13 cellular contexts compared by ENCODE assay signal in genomic region chr6:110414669-110415296, GRCh38. TPM values are rescaled to one million over a fixed set of nuclear protein-coding genes. Genes with fewer than 3 reads are reported as not detected.
DNase-seq lines count a peak whose midpoint lies in the region; ATAC-seq, FAIRE-seq and TF ChIP-seq lines count a peak whose summit lies in the region.
"Had no signal": no experiment of that assay in that cellular context is flagged by ENCODE, and none has a peak within 500 bp of the region (broad histone marks: within the 10 kb centered on the region; RNA-seq: fewer than 3 reads in every experiment).

No MANE protein-coding gene starts in this region.

- peak overlapping the region in 1 of 2 experiments; percentile 24; a peak in 1 of 4 replicates for H4K8ac ChIP-seq in IMR-90 (ENCODE audit: low read depth in 2 of 2, low read length in 2 of 2)

- no peak for TF ChIP-seq POLR2A in IMR-90 (IDR thresholded peaks at IDR 0.05; ENCODE audit: low read depth, low read length)

- H3K27me3 Mint-ChIP-seq in CD8-positive, alpha-beta T cell (ENCODE audit: low read depth), result peaks cover 6% of the 10 kb centered on the region

- H3K27ac Mint-ChIP-seq in CD8-positive, alpha-beta T cell, result no peak overlapping the region
- H3K27ac Mint-ChIP-seq: CD4-positive, alpha-beta T cell; stimulated activated naive CD8-positive, alpha-beta T cell treated with anti-CD3 and anti-CD28 coated beads, Interleukin-15, Interleukin-2, amounts not matched to agents 100 ng/mL and 50 ng/mL, for 24 hours; T-helper 2 cell treated with Interferon-gamma antibody and Interleukin-4, amounts not matched to agents 5 μg/mL and 100 μg/mL, for 36 hours had no signal

- H2BK5ac ChIP-seq in IMR-90 (ENCODE audit: low read depth, low read length, poor library complexity, severe bottlenecking), result no peak overlapping the region

- peaks cover 3% of the 10 kb centered on the region for H3K4me1 Mint-ChIP-seq in CD8-positive, alpha-beta T cell (ENCODE audit: low read depth)

- H2BK120ac ChIP-seq in IMR-90 (ENCODE audit: low read depth, low read length), result no peak overlapping the region

- no peak overlapping the region for H2BK15ac ChIP-seq in IMR-90 (ENCODE audit: low read depth, low read length)

- POLR2A ChIA-PET in IMR-90 (lab: Charles Lee; ENCODE audit: unreplicated experiment), result no interaction called here
- POLR2A ChIA-PET in CD8-positive, alpha-beta T cell (lab: Charles Lee), result no interaction called here

- no peak overlapping the region for H4K5ac ChIP-seq in IMR-90 (ENCODE audit: low read depth, low read length)

- H3K4me2 ChIP-seq in IMR-90 (ENCODE audit: low read depth, low read length), result peak overlapping the region; percentile 79

- no peak overlapping the region for H3K14ac ChIP-seq in IMR-90 (replicated peaks; ENCODE audit: low read depth, low read length)

- H3K4me3 Mint-ChIP-seq in CD8-positive, alpha-beta T cell, result no peak overlapping the region
- H3K4me3 Mint-ChIP-seq: CD4-positive, alpha-beta T cell; stimulated activated naive CD8-positive, alpha-beta T cell treated with anti-CD3 and anti-CD28 coated beads, Interleukin-15, Interleukin-2, amounts not matched to agents 100 ng/mL and 50 ng/mL, for 24 hours had no signal

- no peaks in the 10 kb centered on the region for H4K20me1 ChIP-seq in IMR-90 (ENCODE audit: insufficient read depth, low read length)

- H3K4me1 ChIP-seq in IMR-90 (ENCODE audit: control insufficient read depth, insufficient read depth, low read length) (no peaks in the 10 kb centered on the region), lung (ENCODE audit: control insufficient read depth in 2 of 2, insufficient read depth in 2 of 2, low read length in 2 of 2) (peaks cover 2 to 8% of the 10 kb centered on the region in 2 donors), small intestine (ENCODE audit: control insufficient read depth in 2 of 2, insufficient read depth in 1 of 2, low read depth in 1 of 2, low read length in 1 of 2) (peaks cover 5 to 12% of the 10 kb centered on the region in 2 donors)
- H3K4me1 ChIP-seq in CD8-positive, alpha-beta T cell (ENCODE audit: insufficient read depth, low read length), result no peaks in the 10 kb centered on the region

- peak overlapping the region; percentile 85 for H2AFZ ChIP-seq in IMR-90 (replicated peaks; ENCODE audit: low read length, poor library complexity)

- dilution Hi-C loops in IMR-90 (cut with HindIII; ENCODE audit: low sequenced_read_pairs, unreplicated experiment), result no loop called here

- WGBS in IMR-90 (ENCODE audit: extremely low coverage in 2 of 2, insufficient read length in 1 of 2), 2 experiments, result no CpG with 5 or more reads among the region's 6 CpGs
- 61 to 80% methylated on average over 6 of the region's 6 CpGs for WGBS in lung, 2 donors
- 23 to 70% (median 33%) methylated on average over 6 of the region's 6 CpGs for WGBS in small intestine, 3 donors

- no peak overlapping the region for H3K27ac ChIP-seq in IMR-90 (ENCODE audit: insufficient read depth, low read length)
- peak overlapping the region; percentile 84 to 89 for H3K27ac ChIP-seq in coronary artery
- peak overlapping the region; percentile 69 to 85 for H3K27ac ChIP-seq in lung (ENCODE audit: low read depth in 1 of 2, low read length in 1 of 2)
- peak overlapping the region; percentile 68 to 73 for H3K27ac ChIP-seq in small intestine (ENCODE audit: low read depth in 1 of 2, low read length in 1 of 2)
- H3K27ac ChIP-seq in CD8-positive, alpha-beta T cell (ENCODE audit: low read depth, low read length), result no peak overlapping the region

- H3K4ac ChIP-seq in IMR-90 (ENCODE audit: low read depth, low read length), result no peak overlapping the region

- H3K36me3 Mint-ChIP-seq in CD8-positive, alpha-beta T cell, result no peaks in the 10 kb centered on the region

- intact Hi-C loops in IMR-90 (cut with micrococcal nuclease), result no loop called here
- intact Hi-C loops in CD8-positive, alpha-beta T cell (cut with DNase I, micrococcal nuclease), result no loop called here

- TF ChIP-seq CTCF in IMR-90 (conservative IDR thresholded peaks at IDR 0.05; ENCODE audit: low read depth, low read length) (no peak), coronary artery (IDR thresholded peaks at IDR 0.05) (no peak), lung (IDR thresholded peaks at IDR 0.05; ENCODE audit: control extremely low read depth, extremely low read depth) (no peak)
- no peak for TF ChIP-seq CTCF in CD8-positive, alpha-beta T cell (IDR thresholded peaks at IDR 0.05)

- H3K36me3 ChIP-seq in IMR-90 (ENCODE audit: control insufficient read depth, insufficient read depth, low read length), result no peaks in the 10 kb centered on the region
- H3K36me3 ChIP-seq in lung (ENCODE audit: control insufficient read depth in 2 of 2, insufficient read depth in 2 of 2, low read length in 2 of 2), result no peaks in the 10 kb centered on the region
- no peaks in the 10 kb centered on the region for H3K36me3 ChIP-seq in small intestine (ENCODE audit: control insufficient read depth in 2 of 2, insufficient read depth in 2 of 2, low read length in 2 of 2)
- no peaks in the 10 kb centered on the region for H3K36me3 ChIP-seq in CD8-positive, alpha-beta T cell (ENCODE audit: insufficient read depth, low read length)

- DNase-seq in IMR-90 (no peak), coronary artery (ENCODE audit: low spot score) (no peak), lung (ENCODE audit: low spot score) (no peak), small intestine (peak; percentile 10), NCI-H510A (lab: John Stamatoyannopoulos, UW) (no peak)
- no peak for DNase-seq in activated CD8-positive, alpha-beta memory T cell treated with anti-CD3 and anti-CD28 coated beads, Interleukin-2, amount 50 U/mL, for 48 hours
- no peak for DNase-seq in CD8-positive, alpha-beta T cell
- DNase-seq: activated T-cell treated with anti-CD3 and anti-CD28 coated beads, Interleukin-2, amount 50 U/mL, for 48 hours; CD4-positive, alpha-beta T cell; NCI-H748 treated with DMSO at 0.1 percent for 48 hours had no signal

- TF ChIP-seq RAD21 in IMR-90 (IDR thresholded peaks at IDR 0.05; ENCODE audit: low read length), result no peak

- H3K9me3 Mint-ChIP-seq in CD8-positive, alpha-beta T cell, result no peaks in the 10 kb centered on the region
- H3K9me3 Mint-ChIP-seq: CD4-positive, alpha-beta T cell; stimulated activated naive CD8-positive, alpha-beta T cell treated with anti-CD3 and anti-CD28 coated beads, Interleukin-15, Interleukin-2, amounts not matched to agents 100 ng/mL and 50 ng/mL, for 24 hours; T-helper 2 cell treated with Interferon-gamma antibody and Interleukin-4, amounts not matched to agents 5 μg/mL and 100 μg/mL, for 36 hours had no signal

- peaks cover 2% of the 10 kb centered on the region; the same call in 1 of the 2 replicates for H3K27me3 ChIP-seq in IMR-90 (ENCODE audit: control insufficient read depth, insufficient read depth, low read length)
- no peaks in the 10 kb centered on the region for H3K27me3 ChIP-seq in lung (ENCODE audit: control insufficient read depth, insufficient read depth)
- H3K27me3 ChIP-seq in small intestine (ENCODE audit: control insufficient read depth in 2 of 2, insufficient read depth in 2 of 2, low read length in 2 of 2), result no peaks in the 10 kb centered on the region
- H3K27me3 ChIP-seq in CD8-positive, alpha-beta T cell (ENCODE audit: insufficient read depth, low read length), result no peaks in the 10 kb centered on the region

- H3K9me1 ChIP-seq in IMR-90 (ENCODE audit: insufficient read depth, low read length), result no peaks in the 10 kb centered on the region

- no peak overlapping the region for H3K9ac ChIP-seq in IMR-90 (ENCODE audit: low read depth, low read length)

- CTCF ChIA-PET in IMR-90 (lab: Yijun Ruan, JAX), result no interaction called here
- CTCF ChIA-PET in CD8-positive, alpha-beta T cell (lab: Charles Lee), result no interaction called here

- no peak overlapping the region for H3K56ac ChIP-seq in IMR-90 (ENCODE audit: extremely low read depth, insufficient read depth, low read length)

- H3K4me3 ChIP-seq in IMR-90 (ENCODE audit: insufficient read depth, low read depth, low read length) (no peak overlapping the region), coronary artery (peak overlapping the region; percentile 68), lung (no peak overlapping the region), small intestine (ENCODE audit: low read depth in 1 of 2, low read length in 2 of 2) (peak overlapping the region in 1 of 2 donors; percentile 39)
- no peak overlapping the region for H3K4me3 ChIP-seq in CD8-positive, alpha-beta T cell (ENCODE audit: low read depth, low read length)

- no peak overlapping the region for H3K23ac ChIP-seq in IMR-90 (ENCODE audit: low read depth, low read length)

- no peak overlapping the region for H4K91ac ChIP-seq in IMR-90 (ENCODE audit: insufficient read depth, low read depth, low read length)

- in situ Hi-C loops in IMR-90 (cut with MboI; ENCODE audit: low sequenced_read_pairs), result no loop called here

- H2AK5ac ChIP-seq in IMR-90 (ENCODE audit: low read depth, low read length), result no peak overlapping the region

- no peak for FAIRE-seq in small intestine (lab: Jason Lieb, UNC)

- no TSS peak for BruUV-seq in IMR-90 (replicated peaks; lab: Mats Ljungman, UMichigan)

- peak; percentile 52 for ATAC-seq in IMR-90 (ENCODE audit: low read depth)
- no peak for ATAC-seq in lung (ENCODE audit: insufficient read depth, low FRiP score)
- ATAC-seq in GM18858 (IDR thresholded peaks at IDR 0.05; ENCODE audit: unreplicated experiment), result no peak
- ATAC-seq in CD8-positive, alpha-beta T cell, result no peak

- H2AK9ac ChIP-seq in IMR-90 (replicated peaks; ENCODE audit: low read depth, low read length, poor library complexity), result peak overlapping the region; percentile 5

- no peaks in the 10 kb centered on the region for H3K79me1 ChIP-seq in IMR-90 (ENCODE audit: low read depth in 1 of 2, low read length in 2 of 2)

- no peaks in the 10 kb centered on the region for H3K9me3 ChIP-seq in IMR-90 (ENCODE audit: control insufficient read depth, insufficient read depth, low read length)
- H3K9me3 ChIP-seq in lung (ENCODE audit: control insufficient read depth in 2 of 2, insufficient read depth in 1 of 2, low read length in 1 of 2), result no peaks in the 10 kb centered on the region
- H3K9me3 ChIP-seq in small intestine (ENCODE audit: control insufficient read depth, low read depth), result no peaks in the 10 kb centered on the region
- no peaks in the 10 kb centered on the region for H3K9me3 ChIP-seq in CD8-positive, alpha-beta T cell (ENCODE audit: low read length)

- no peak overlapping the region for H3K18ac ChIP-seq in IMR-90 (ENCODE audit: low read depth, low read length)

- H2BK20ac ChIP-seq in IMR-90 (ENCODE audit: low read depth, low read length), result no peak overlapping the region

RNA-seq across cellular contexts. Expression of gene DDO, which starts 0.6 kb away (rescaled TPM):
- total RNA-seq in IMR-90 (2012; rRNA removed) (0.18 and 0.28 TPM in 2 replicates), lung (1 to 10 TPM; 1.8 to 3.1 TPM)
- polyA plus RNA-seq in IMR-90 (2012; rRNA removed) (0.13 and 0.15 TPM in 2 replicates), lung (1 to 10 TPM in 1 of 2 donors, under 1 TPM in 1; 0.79 to 2.2 TPM), small intestine (1 to 10 TPM; 4.4 to 8.5 (median 8.1) TPM)
- 0.09 TPM in 1 of 2 replicates, not detected in the other for polyA plus RNA-seq in IMR-90 (2012; cell fraction: cytosol; rRNA removed)
- 0.19 TPM in 1 of 2 replicates, not detected in the other for polyA plus RNA-seq in IMR-90 (2012; cell fraction: nucleus; rRNA removed; ENCODE audit: low replicate concordance)
- not detected for total RNA-seq in CD8-positive, alpha-beta T cell
- total RNA-seq: CD4-positive, alpha-beta T cell had no signal

RNA-seq across cellular contexts. Expression of gene METTL24, which starts 56.6 kb away (rescaled TPM):
- total RNA-seq in IMR-90 (2012; rRNA removed) (not detected in 2 replicates), lung (1 to 10 TPM; 2.0 to 3.7 TPM)
- polyA plus RNA-seq in IMR-90 (2012; rRNA removed) (not detected in 2 replicates), lung (under 1 TPM in 1 of 2 donors, not detected in 1; 0.73 TPM), small intestine (under 1 TPM in 1 of 3 donors, not detected in 2; 0.66 TPM)
- polyA plus RNA-seq in IMR-90 (2012; cell fraction: cytosol; rRNA removed), result not detected in 2 replicates
- polyA plus RNA-seq in IMR-90 (2012; cell fraction: nucleus; rRNA removed; ENCODE audit: low replicate concordance), result not detected in 2 replicates
- under 1 TPM in 1 of 2 experiments, not detected in 1; 0.33 TPM for total RNA-seq in CD8-positive, alpha-beta T cell
- total RNA-seq: CD4-positive, alpha-beta T cell had no signal

Comparison
In these comparisons a context has a peak if more than half of its experiments do, and no peak if none do; other contexts are left out.
1. H3K27ac ChIP-seq: peak in coronary artery (2 of 2), lung (2 of 2) and small intestine (2 of 2); none in IMR-90 (single experiment) and CD8-positive, alpha-beta T cell (single experiment).